ENCODE assay signal across 12 cellular contexts in the genomic region with DNA sequence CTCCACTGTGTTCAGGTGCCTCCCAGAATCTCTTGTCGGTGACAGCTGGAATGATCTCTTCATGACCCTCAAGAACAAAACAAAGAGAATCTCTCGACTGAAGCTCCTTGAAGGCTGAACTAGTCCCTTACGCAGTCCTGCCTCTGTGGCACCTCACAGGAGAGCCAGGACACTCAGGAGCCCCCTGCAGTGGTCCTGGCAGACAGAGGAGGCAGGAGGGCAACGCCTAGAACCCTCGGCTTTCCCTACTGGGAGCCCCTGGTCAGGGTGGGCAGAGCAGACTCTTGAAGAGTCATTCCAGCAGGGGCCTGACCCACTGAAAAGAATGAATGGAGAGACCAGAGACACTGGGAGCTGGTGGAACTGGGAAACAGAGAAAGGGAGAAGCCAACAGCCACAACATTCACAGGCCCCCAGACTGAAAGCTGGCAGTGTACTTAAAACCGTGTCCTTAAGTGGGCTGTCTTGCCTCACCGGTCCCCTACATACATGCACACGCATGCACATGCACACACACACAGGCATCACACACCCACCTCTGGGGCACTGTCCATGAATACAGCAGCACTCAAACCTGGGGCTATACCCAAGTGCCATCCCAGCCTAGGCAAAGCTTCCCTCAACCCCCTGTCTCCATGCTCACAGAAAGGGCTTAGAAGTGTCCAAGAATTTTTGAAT.
DNase-seq lines count a peak whose midpoint lies in the region; TF ChIP-seq lines count a peak whose summit lies in the region.
"Had no signal": no experiment of that assay in that cellular context is flagged by ENCODE, and none has a peak within 500 bp of the region (broad histone marks: within the 10 kb centered on the region; RNA-seq: fewer than 3 reads in every experiment).

No MANE protein-coding gene starts in this region.

- H3K27me3 ChIP-seq in right atrium auricular region (no peaks in the 10 kb centered on the region), ovary (no peaks in the 10 kb centered on the region), thyroid gland (no peaks in the 10 kb centered on the region)

- H3K4me3 ChIP-seq in right atrium auricular region (peak overlapping the region in 1 of 2 donors; percentile 5), ovary (no peak overlapping the region), thyroid gland (replicated peaks in 1 of 3) (no peak overlapping the region)

- H3K4me1 ChIP-seq in right atrium auricular region (peaks cover 0 to 61% of the 10 kb centered on the region in 2 donors), ovary (ENCODE audit: insufficient read depth) (peaks cover 32% of the 10 kb centered on the region), thyroid gland (peaks cover 4 to 17% of the 10 kb centered on the region in 2 donors)

- intact Hi-C loops in ovary (cut with DNase I) (loop anchor here in 2 of 4 donors (10.0 kb wide), 2 partner anchors 74 to 124 kb away; no protein-coding TSS in a partner anchor), thyroid gland (cut with DNase I) (no loop called here)

- no peak for TF ChIP-seq CTCF in right atrium auricular region (IDR thresholded peaks at IDR 0.05)
- TF ChIP-seq CTCF in ovary (IDR thresholded peaks at IDR 0.05), result no peak
- no peak for TF ChIP-seq CTCF in thyroid gland (IDR thresholded peaks at IDR 0.05)

- no peak for TF ChIP-seq POLR2A in ovary (IDR thresholded peaks at IDR 0.05)
- no peak for TF ChIP-seq POLR2A in thyroid gland (IDR thresholded peaks at IDR 0.05)

- DNase-seq in right atrium auricular region (ENCODE audit: low spot score), result peak; percentile 58
- peak in 2 of 5 donors; percentile 34 to 42 for DNase-seq in ovary
- DNase-seq in thyroid gland, result no peak
- no peak for DNase-seq in GM19238 (ENCODE audit: insufficient read length, low spot score)
- DNase-seq in nucleus accumbens (lab: John Stamatoyannopoulos, UW), result no peak
- DNase-seq in NCI-H69 (lab: John Stamatoyannopoulos, UW), result no peak
- DNase-seq: activated CD4-positive, alpha-beta memory T cell treated with anti-CD3 and anti-CD28 coated beads, Interleukin-2, amount 10 ng/mL, durations not matched to agents 7 days and 5 days; MV-4-11; NCI-H2171; NK-92 treated with Interleukin-12 subunit alpha and Interleukin-12 subunit beta, amount 100 ng/mL, for 24 hours; stimulated activated CD8-positive, alpha-beta memory T cell treated with anti-CD3 and anti-CD28 coated beads, Interleukin-4, amount 100 ng/mL, for 48 hours had no signal

- H3K27ac ChIP-seq in cingulate gyrus (ENCODE audit: low read depth, low read length) (peak overlapping the region; percentile 49), right atrium auricular region (peak overlapping the region; percentile 79 to 81), ovary (peak overlapping the region; percentile 65 to 82), thyroid gland (peak overlapping the region; percentile 63 to 70 (median 70))

- H3K9me3 ChIP-seq in right atrium auricular region, result no peaks in the 10 kb centered on the region
- H3K9me3 ChIP-seq in ovary, result no peaks in the 10 kb centered on the region
- no peaks in the 10 kb centered on the region for H3K9me3 ChIP-seq in thyroid gland

- H3K36me3 ChIP-seq in right atrium auricular region, result no peaks in the 10 kb centered on the region
- no peaks in the 10 kb centered on the region for H3K36me3 ChIP-seq in ovary
- no peaks in the 10 kb centered on the region for H3K36me3 ChIP-seq in thyroid gland

- 36 to 59% (median 47%) methylated on average over 8 of the region's 8 CpGs for WGBS in ovary, 3 donors
- 37 to 56% methylated on average over 7 to 8 of the region's 8 CpGs for WGBS in thyroid gland, 2 donors

- TF ChIP-seq EP300 in ovary (IDR thresholded peaks at IDR 0.05), result no peak
